9 cellular contexts compared by ENCODE assay signal in genomic region chr9:34493972-34494535, GRCh38. TPM values are rescaled to one million over a fixed set of nuclear protein-coding genes. Genes with fewer than 3 reads are reported as not detected.
DNase-seq lines count a peak whose midpoint lies in the region; ATAC-seq and TF ChIP-seq lines count a peak whose summit lies in the region.
"Had no signal": no experiment of that assay in that cellular context is flagged by ENCODE, and none has a peak within 500 bp of the region (broad histone marks: within the 10 kb centered on the region; RNA-seq: fewer than 3 reads in every experiment).

No MANE protein-coding gene starts in this region.

- H3K4me3 Mint-ChIP-seq in WTC11 (no peak overlapping the region), chondrocyte (ENCODE audit: unreplicated experiment) (no peak overlapping the region)
- H3K4me3 Mint-ChIP-seq: IgD-negative memory B cell had no signal

- H3K27ac Mint-ChIP-seq in WTC11 (no peak overlapping the region), chondrocyte (ENCODE audit: unreplicated experiment) (no peak overlapping the region)
- H3K27ac Mint-ChIP-seq: IgD-negative memory B cell had no signal

- H3K27ac ChIP-seq in left ventricle myocardium inferior (replicated peaks) = no peak overlapping the region

- no peak for TF ChIP-seq CTCF in WTC11 (IDR thresholded peaks at IDR 0.05)
- TF ChIP-seq CTCF in left ventricle myocardium inferior (IDR thresholded peaks at IDR 0.05; ENCODE audit: borderline replicate concordance) = no peak
- TF ChIP-seq CTCF in chondrocyte (IDR thresholded peaks at IDR 0.05) = no peak
- TF ChIP-seq CTCF in BE2C (IDR thresholded peaks at IDR 0.05; ENCODE audit: low read depth, low read length) = no peak

- peaks cover 4% of the 10 kb centered on the region; the same call in 1 of the 2 replicates for H3K4me1 Mint-ChIP-seq in WTC11
- no peaks in the 10 kb centered on the region for H3K4me1 Mint-ChIP-seq in chondrocyte (ENCODE audit: low read depth)
- H3K4me1 Mint-ChIP-seq: IgD-negative memory B cell had no signal

- DNase-seq in activated CD8-positive, alpha-beta memory T cell treated with anti-CD3 and anti-CD28 coated beads, Interleukin-2, amount 50 U/mL, for 48 hours = peak; percentile 63
- no peak for DNase-seq in activated CD8-positive, alpha-beta memory T cell treated with anti-CD3 and anti-CD28 coated beads, Interleukin-2, amount 50 U/mL, for 4 hours
- DNase-seq in WTC11 (ENCODE audit: low spot score) = peak; percentile 78
- DNase-seq in left ventricle myocardium inferior = peak; percentile 45
- peak; percentile 18 for DNase-seq in stimulated activated CD4-positive, alpha-beta T cell treated with anti-CD3 and anti-CD28 coated beads, Interleukin-4, amount 100 ng/mL, for 24 hours
- DNase-seq in SKM-1 (lab: John Stamatoyannopoulos, UW; ENCODE audit: unreplicated experiment) = no peak
- no peak for DNase-seq in chondrocyte (ENCODE audit: low spot score)
- DNase-seq in BE2C = no peak

- no peaks in the 10 kb centered on the region for H3K36me3 Mint-ChIP-seq in WTC11
- H3K36me3 Mint-ChIP-seq in chondrocyte (ENCODE audit: low read depth) = peaks cover 2% of the 10 kb centered on the region
- H3K36me3 Mint-ChIP-seq: IgD-negative memory B cell had no signal

- no peaks in the 10 kb centered on the region for H3K9me3 ChIP-seq in left ventricle myocardium inferior (replicated peaks)
- no peaks in the 10 kb centered on the region for H3K9me3 ChIP-seq in BE2C

- H3K9me3 Mint-ChIP-seq in WTC11 (no peaks in the 10 kb centered on the region), chondrocyte (ENCODE audit: low read depth) (no peaks in the 10 kb centered on the region)
- H3K9me3 Mint-ChIP-seq: IgD-negative memory B cell had no signal

- H3K27me3 Mint-ChIP-seq in WTC11 (ENCODE audit: low read depth) = no peaks in the 10 kb centered on the region
- peaks cover 37% of the 10 kb centered on the region for H3K27me3 Mint-ChIP-seq in chondrocyte (ENCODE audit: low read depth)

- peaks cover 24% of the 10 kb centered on the region for H3K27me3 ChIP-seq in left ventricle myocardium inferior (ENCODE audit: low read depth)
- no peaks in the 10 kb centered on the region for H3K27me3 ChIP-seq in BE2C

- intact Hi-C loops in left ventricle myocardium inferior (cut with micrococcal nuclease) = no loop called here

- no peak overlapping the region for H3K4me3 ChIP-seq in left ventricle myocardium inferior
- H3K4me3 ChIP-seq in BE2C (ENCODE audit: low read depth, low read length) = no peak overlapping the region

- H3K4me1 ChIP-seq in left ventricle myocardium inferior (no peaks in the 10 kb centered on the region), BE2C (peaks cover 12% of the 10 kb centered on the region)

- H3K36me3 ChIP-seq in left ventricle myocardium inferior = no peaks in the 10 kb centered on the region
- no peaks in the 10 kb centered on the region for H3K36me3 ChIP-seq in BE2C

- ATAC-seq in WTC11 = peak; percentile 76

- CTCF ChIA-PET in WTC11 (lab: Charles Lee) = interaction anchor here (1.0 to 3.3 kb wide), 4 partner anchors 9 to 90 kb away, joined by 4 to 19 read pairs (median 8); no protein-coding TSS in a partner anchor

- POLR2A ChIA-PET in WTC11 (lab: Charles Lee) = no interaction called here

TF ChIP-seq in WTC11, 78 proteins besides CTCF, POLR2A, EP300 and RAD21 (continues in another document):
- TF ChIP-seq TEAD4 (CRISPR knock-in tag; IDR thresholded peaks at IDR 0.05) = 0 out of 2 replicates have a peak, but pooled peaks have one; percentile 43
- no peak for TF ChIP-seq ZNF281 (CRISPR knock-in tag; IDR thresholded peaks at IDR 0.05)
- 0 out of 2 replicates have a peak, but pooled peaks have one; percentile 12 for TF ChIP-seq ZNF317 (CRISPR knock-in tag; IDR thresholded peaks at IDR 0.05; ENCODE audit: borderline replicate concordance, low read depth)
- TF ChIP-seq CREM (CRISPR knock-in tag; IDR thresholded peaks at IDR 0.05) = 0 out of 2 replicates have a peak, but pooled peaks have one; percentile 32
- TF ChIP-seq TEAD1 (CRISPR knock-in tag; IDR thresholded peaks at IDR 0.05) = 0 out of 2 replicates have a peak, but pooled peaks have one; percentile 40
- TF ChIP-seq ZBTB43 (CRISPR knock-in tag; IDR thresholded peaks at IDR 0.05) = 0 out of 2 replicates have a peak, but pooled peaks have one; percentile 25
- 0 out of 2 replicates have a peak, but pooled peaks have one; percentile 34 for TF ChIP-seq SMAD4 (CRISPR knock-in tag; IDR thresholded peaks at IDR 0.05)
- peak; percentile 70; the same call in 1 of the 2 replicates for TF ChIP-seq NFE2L1 (CRISPR knock-in tag; IDR thresholded peaks at IDR 0.05)
- 0 out of 2 replicates have a peak, but pooled peaks have one; percentile 32 for TF ChIP-seq ETV6 (CRISPR knock-in tag; IDR thresholded peaks at IDR 0.05)
- peak; percentile 56; the same call in 1 of the 2 replicates for TF ChIP-seq MYBL2 (CRISPR knock-in tag; IDR thresholded peaks at IDR 0.05)
- peak; percentile 84; the same call in 1 of the 2 replicates for TF ChIP-seq JUN (CRISPR knock-in tag; IDR thresholded peaks at IDR 0.05)
- TF ChIP-seq ZNF512 (CRISPR knock-in tag; IDR thresholded peaks at IDR 0.05; ENCODE audit: borderline replicate concordance) = 0 out of 2 replicates have a peak, but pooled peaks have one; percentile 32
- peak; percentile 36; the same call in 1 of the 2 replicates for TF ChIP-seq TP53 (CRISPR knock-in tag; IDR thresholded peaks at IDR 0.05)
- TF ChIP-seq ZNF671 (CRISPR knock-in tag; IDR thresholded peaks at IDR 0.05) = no peak
- TF ChIP-seq MLX (CRISPR knock-in tag; IDR thresholded peaks at IDR 0.05) = no peak

RNA-seq across cellular contexts. Expression of gene ENHO, which starts 28.7 kb away (rescaled TPM):
- total RNA-seq in WTC11 (2021) (26.9 to 28.3 TPM (median 27.9 TPM) in 3 replicates), left ventricle myocardium inferior (not detected), chondrocyte (0.97 to 1.6 TPM (median 1.3 TPM) in 3 replicates)
- polyA plus RNA-seq in BE2C (2012; ENCODE audit: insufficient read depth, insufficient read length, low read depth) = 2.5 TPM
- polyA plus RNA-seq: IgD-negative memory B cell had no signal

RNA-seq across cellular contexts. Expression of gene DNAI1, which starts 35.4 kb away (rescaled TPM):
- total RNA-seq in WTC11 (2021) (1.5 to 2.1 TPM (median 1.6 TPM) in 3 replicates), left ventricle myocardium inferior (not detected), chondrocyte (0.25 TPM in 1 of 3 replicates, not detected in the others)
- polyA plus RNA-seq in BE2C (2012; ENCODE audit: insufficient read depth, insufficient read length, low read depth) = not detected
- polyA plus RNA-seq: IgD-negative memory B cell had no signal

RNA-seq across cellular contexts. Expression of gene FAM219A, which starts 35.7 kb away (rescaled TPM):
- total RNA-seq in WTC11 (2021) = 17.2 to 20.6 TPM (median 19.5 TPM) in 3 replicates
- total RNA-seq in left ventricle myocardium inferior = 22.9 TPM
- 24.5 to 37.5 TPM (median 35.7 TPM) in 3 replicates for total RNA-seq in chondrocyte
- 14.5 TPM for polyA plus RNA-seq in BE2C (2012; ENCODE audit: insufficient read depth, insufficient read length, low read depth)

Comparison
In these comparisons a context has a peak if more than half of its experiments do, and no peak if none do; other contexts are left out.
1. DNase-seq: peak in activated CD8-positive, alpha-beta memory T cell treated with anti-CD3 and anti-CD28 coated beads, Interleukin-2, amount 50 U/mL, for 48 hours (single experiment), WTC11 (single experiment), left ventricle myocardium inferior (single experiment) and stimulated activated CD4-positive, alpha-beta T cell treated with anti-CD3 and anti-CD28 coated beads, Interleukin-4, amount 100 ng/mL, for 24 hours (single experiment); none in activated CD8-positive, alpha-beta memory T cell treated with anti-CD3 and anti-CD28 coated beads, Interleukin-2, amount 50 U/mL, for 4 hours (single experiment), SKM-1 (single experiment), chondrocyte (single experiment) and BE2C (single experiment).
2. RNA of gene ENHO, which starts 28.7 kb away (total RNA-seq): 26.9 to 28.3 TPM in WTC11; 0.97 to 1.6 TPM in chondrocyte and not detected in left ventricle myocardium inferior (single experiment); every median in the first group is over 10 times any median in the second.